21 cellular contexts compared by ENCODE assay signal in genomic region chr18:12861637-12862036, GRCh38. TPM values are rescaled to one million over a fixed set of nuclear protein-coding genes. Genes with fewer than 3 reads are reported as not detected.
DNase-seq lines count a peak whose midpoint lies in the region; ATAC-seq and TF ChIP-seq lines count a peak whose summit lies in the region.
"Had no signal": no experiment of that assay in that cellular context is flagged by ENCODE, and none has a peak within 500 bp of the region (broad histone marks: within the 10 kb centered on the region; RNA-seq: fewer than 3 reads in every experiment).

No MANE protein-coding gene starts in this region.

- H3K79me2 ChIP-seq in smooth muscle cell (ENCODE audit: low read depth), result peaks cover 60% of the 10 kb centered on the region

- no peaks in the 10 kb centered on the region for H3F3A ChIP-seq in smooth muscle cell (ENCODE audit: low read depth)

- no peak overlapping the region for H3K4me2 ChIP-seq in smooth muscle cell

- H3K4me1 ChIP-seq in smooth muscle cell (ENCODE audit: low read depth), result peaks cover 3% of the 10 kb centered on the region
- H3K4me1 ChIP-seq: uterus had no signal

- ATAC-seq in GM19463 (IDR thresholded peaks at IDR 0.05; ENCODE audit: unreplicated experiment) (no peak), HG03442 (IDR thresholded peaks at IDR 0.05; ENCODE audit: unreplicated experiment) (no peak)
- ATAC-seq: stimulated activated naive B cell treated with anti-CD40 and anti-IgM and Interleukin-4, amounts not matched to agents 10 μg/mL and 1 μg/mL and 100 μg/mL, for 72 hours had no signal

- H3K9ac ChIP-seq in smooth muscle cell (ENCODE audit: low read depth), result no peak overlapping the region
- H3K9ac ChIP-seq: parathyroid adenoma had no signal

- peak overlapping the region; percentile 85 for H3K27ac ChIP-seq in smooth muscle cell (ENCODE audit: low read depth)
- H3K27ac ChIP-seq: heart left ventricle, parathyroid adenoma, uterus had no signal

- H3K27ac Mint-ChIP-seq in activated T-cell treated with anti-CD3 and anti-CD28 coated beads, Interleukin-2, amount 50 U/mL, for 24 hours, result peak overlapping the region; percentile 24
- peak overlapping the region; percentile 50 for H3K27ac Mint-ChIP-seq in dendritic cell treated with granulocyte-macrophage colony-stimulating factor and Interleukin-4, amounts not matched to agents 40 ng/mL and 50 ng/mL, for 4 days
- H3K27ac Mint-ChIP-seq: activated T-helper 2 cell treated with anti-CD3 and anti-CD28 coated beads, Interferon-gamma antibody, Interleukin-2, Interleukin-4, amounts not matched to agents 10 μg/mL and 5 μg/mL and 100 μg/mL, durations not matched to agents 14 hours and 24 hours and 36 hours had no signal

- no peak overlapping the region for H3K4me3 Mint-ChIP-seq in activated T-cell treated with anti-CD3 and anti-CD28 coated beads, Interleukin-2, amount 50 U/mL, for 24 hours
- H3K4me3 Mint-ChIP-seq in dendritic cell treated with granulocyte-macrophage colony-stimulating factor and Interleukin-4, amounts not matched to agents 40 ng/mL and 50 ng/mL, for 4 days, result no peak overlapping the region
- H3K4me3 Mint-ChIP-seq: stimulated activated naive B cell treated with anti-CD40 and anti-IgM and Interleukin-4, amounts not matched to agents 10 μg/mL and 1 μg/mL and 100 μg/mL, for 72 hours had no signal

- H3K4me3 ChIP-seq in smooth muscle cell, result no peak overlapping the region
- H3K4me3 ChIP-seq: esophagus squamous epithelium, heart left ventricle, skin epidermis, uterus had no signal

- 97% methylated on average over 1 of the region's 1 CpG for WGBS in smooth muscle cell (ENCODE audit: low lambda C conversion rate)

- no peaks in the 10 kb centered on the region for H3K9me3 Mint-ChIP-seq in activated T-cell treated with anti-CD3 and anti-CD28 coated beads, Interleukin-2, amount 50 U/mL, for 24 hours
- no peaks in the 10 kb centered on the region for H3K9me3 Mint-ChIP-seq in dendritic cell treated with granulocyte-macrophage colony-stimulating factor and Interleukin-4, amounts not matched to agents 40 ng/mL and 50 ng/mL, for 4 days
- H3K9me3 Mint-ChIP-seq: activated T-helper 2 cell treated with anti-CD3 and anti-CD28 coated beads, Interferon-gamma antibody, Interleukin-2, Interleukin-4, amounts not matched to agents 10 μg/mL and 5 μg/mL and 100 μg/mL, durations not matched to agents 14 hours and 24 hours and 36 hours; stimulated activated naive B cell treated with anti-CD40 and anti-IgM and Interleukin-4, amounts not matched to agents 10 μg/mL and 1 μg/mL and 100 μg/mL, for 72 hours had no signal

- no peak for DNase-seq in activated T-cell treated with anti-CD3 and anti-CD28 coated beads, Interleukin-2, amount 50 U/mL, for 24 hours
- DNase-seq in activated T-cell treated with anti-CD3 and anti-CD28 coated beads for 4 hours, result no peak
- DNase-seq in NCI-H1436 (lab: John Stamatoyannopoulos, UW), result peak; percentile 18
- no peak for DNase-seq in smooth muscle cell (lab: John Stamatoyannopoulos, UW; ENCODE audit: unreplicated experiment)
- no peak for DNase-seq in GM19240 (ENCODE audit: insufficient read length, low spot score)
- DNase-seq: activated CD4-positive, alpha-beta T cell treated with anti-CD3 and anti-CD28 coated beads, Interleukin-2, amount 50 U/mL, for 4 hours; dermis blood vessel endothelial cell; DMS79; esophagus squamous epithelium; HCEC 1CT; heart left ventricle; NCI-H1048; NCI-H526 treated with DMSO at 0.1 percent for 48 hours; stimulated activated naive B cell treated with anti-CD40 and anti-IgM and Interleukin-4, amounts not matched to agents 10 μg/mL and 1 μg/mL and 100 μg/mL, for 72 hours; uterus had no signal

- H3K36me3 Mint-ChIP-seq in activated T-cell treated with anti-CD3 and anti-CD28 coated beads, Interleukin-2, amount 50 U/mL, for 24 hours (ENCODE audit: low read depth), result peaks cover 37% of the 10 kb centered on the region
- H3K36me3 Mint-ChIP-seq in dendritic cell treated with granulocyte-macrophage colony-stimulating factor and Interleukin-4, amounts not matched to agents 40 ng/mL and 50 ng/mL, for 4 days (ENCODE audit: low read depth), result peaks cover 69% of the 10 kb centered on the region

- no peak for TF ChIP-seq CTCF in smooth muscle cell (IDR thresholded peaks at IDR 0.05; ENCODE audit: borderline replicate concordance, insufficient read depth, poor library complexity, severe bottlenecking)

- H3K9me3 ChIP-seq in smooth muscle cell (replicated peaks; ENCODE audit: low read depth), result no peaks in the 10 kb centered on the region
- H3K9me3 ChIP-seq: esophagus squamous epithelium, heart left ventricle, uterus had no signal

- H4K20me1 ChIP-seq in smooth muscle cell (ENCODE audit: low read depth), result peaks cover 50% of the 10 kb centered on the region

- no peaks in the 10 kb centered on the region for H3K27me3 Mint-ChIP-seq in activated T-cell treated with anti-CD3 and anti-CD28 coated beads, Interleukin-2, amount 50 U/mL, for 24 hours
- no peaks in the 10 kb centered on the region for H3K27me3 Mint-ChIP-seq in dendritic cell treated with granulocyte-macrophage colony-stimulating factor and Interleukin-4, amounts not matched to agents 40 ng/mL and 50 ng/mL, for 4 days
- H3K27me3 Mint-ChIP-seq: stimulated activated naive B cell treated with anti-CD40 and anti-IgM and Interleukin-4, amounts not matched to agents 10 μg/mL and 1 μg/mL and 100 μg/mL, for 72 hours had no signal

- no peaks in the 10 kb centered on the region for H3K36me3 ChIP-seq in smooth muscle cell (ENCODE audit: low read depth)
- H3K36me3 ChIP-seq: esophagus squamous epithelium, uterus had no signal

- H3K27me3 ChIP-seq in smooth muscle cell (ENCODE audit: low read depth), result no peaks in the 10 kb centered on the region
- H3K27me3 ChIP-seq: esophagus squamous epithelium, heart left ventricle, uterus had no signal

- intact Hi-C loops in dendritic cell treated with granulocyte-macrophage colony-stimulating factor and Interleukin-4, amounts not matched to agents 40 ng/mL and 50 ng/mL, for 4 days (cut with micrococcal nuclease), result no loop called here

- peaks cover 66% of the 10 kb centered on the region for H3K4me1 Mint-ChIP-seq in activated T-cell treated with anti-CD3 and anti-CD28 coated beads, Interleukin-2, amount 50 U/mL, for 24 hours (ENCODE audit: low read depth)
- peaks cover 48% of the 10 kb centered on the region for H3K4me1 Mint-ChIP-seq in dendritic cell treated with granulocyte-macrophage colony-stimulating factor and Interleukin-4, amounts not matched to agents 40 ng/mL and 50 ng/mL, for 4 days (ENCODE audit: low read depth)

- H2AFZ ChIP-seq in smooth muscle cell (ENCODE audit: low read depth), result no peak overlapping the region
- H2AFZ ChIP-seq: parathyroid adenoma had no signal

RNA-seq across cellular contexts. Expression of gene PTPN2, which starts 22.4 kb away (rescaled TPM):
- 23.9 and 48.7 TPM in 2 replicates for total RNA-seq in smooth muscle cell
- 17.1 and 20.1 TPM in 2 replicates for polyA plus RNA-seq in smooth muscle cell
